ENCODE assay signal across 1 cellular context in genomic region chr4:78200949-78201348, GRCh38.
TF ChIP-seq lines count a peak whose summit lies in the region.

No MANE protein-coding gene starts in this region.

TF ChIP-seq in HepG2, 621 proteins besides CTCF, POLR2A, EP300 and RAD21 (continued from another document and continues in another):
- no peak for TF ChIP-seq ATF6 (CRISPR knock-in tag; conservative IDR thresholded peaks at IDR 0.05)
- no peak for TF ChIP-seq ZNF687 (CRISPR knock-in tag; IDR thresholded peaks at IDR 0.05)
- no peak for TF ChIP-seq CEBPB (IDR thresholded peaks at IDR 0.05; ENCODE audit: borderline replicate concordance, low read depth, low read length)
- peak; percentile 70 for TF ChIP-seq HDAC2 (CRISPR knock-in tag; IDR thresholded peaks at IDR 0.05)
- TF ChIP-seq, protein P1, sequence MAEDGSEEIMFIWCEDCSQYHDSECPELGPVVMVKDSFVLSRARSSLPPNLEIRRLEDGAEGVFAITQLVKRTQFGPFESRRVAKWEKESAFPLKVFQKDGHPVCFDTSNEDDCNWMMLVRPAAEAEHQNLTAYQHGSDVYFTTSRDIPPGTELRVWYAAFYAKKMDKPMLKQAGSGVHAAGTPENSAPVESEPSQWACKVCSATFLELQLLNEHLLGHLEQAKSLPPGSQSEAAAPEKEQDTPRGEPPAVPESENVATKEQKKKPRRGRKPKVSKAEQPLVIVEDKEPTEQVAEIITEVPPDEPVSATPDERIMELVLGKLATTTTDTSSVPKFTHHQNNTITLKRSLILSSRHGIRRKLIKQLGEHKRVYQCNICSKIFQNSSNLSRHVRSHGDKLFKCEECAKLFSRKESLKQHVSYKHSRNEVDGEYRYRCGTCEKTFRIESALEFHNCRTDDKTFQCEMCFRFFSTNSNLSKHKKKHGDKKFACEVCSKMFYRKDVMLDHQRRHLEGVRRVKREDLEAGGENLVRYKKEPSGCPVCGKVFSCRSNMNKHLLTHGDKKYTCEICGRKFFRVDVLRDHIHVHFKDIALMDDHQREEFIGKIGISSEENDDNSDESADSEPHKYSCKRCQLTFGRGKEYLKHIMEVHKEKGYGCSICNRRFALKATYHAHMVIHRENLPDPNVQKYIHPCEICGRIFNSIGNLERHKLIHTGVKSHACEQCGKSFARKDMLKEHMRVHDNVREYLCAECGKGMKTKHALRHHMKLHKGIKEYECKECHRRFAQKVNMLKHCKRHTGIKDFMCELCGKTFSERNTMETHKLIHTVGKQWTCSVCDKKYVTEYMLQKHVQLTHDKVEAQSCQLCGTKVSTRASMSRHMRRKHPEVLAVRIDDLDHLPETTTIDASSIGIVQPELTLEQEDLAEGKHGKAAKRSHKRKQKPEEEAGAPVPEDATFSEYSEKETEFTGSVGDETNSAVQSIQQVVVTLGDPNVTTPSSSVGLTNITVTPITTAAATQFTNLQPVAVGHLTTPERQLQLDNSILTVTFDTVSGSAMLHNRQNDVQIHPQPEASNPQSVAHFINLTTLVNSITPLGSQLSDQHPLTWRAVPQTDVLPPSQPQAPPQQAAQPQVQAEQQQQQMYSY (CRISPR knock-in tag; IDR thresholded peaks at IDR 0.05) = no peak
- TF ChIP-seq FOXA3 (CRISPR knock-in tag; IDR thresholded peaks at IDR 0.05) = peak; percentile 75
- 0 out of 2 replicates have a peak, but pooled peaks have one; percentile 34 for TF ChIP-seq MIXL1 (CRISPR knock-in tag; IDR thresholded peaks at IDR 0.05)
- no peak for TF ChIP-seq FOXP1 (IDR thresholded peaks at IDR 0.05)
- peak; percentile 77; the same call in 1 of the 2 replicates for TF ChIP-seq FOXP1 (CRISPR knock-in tag; IDR thresholded peaks at IDR 0.05)
- TF ChIP-seq HOXA5 (CRISPR knock-in tag; IDR thresholded peaks at IDR 0.05) = no peak
- peak; percentile 62 for TF ChIP-seq BCL6 (CRISPR knock-in tag; IDR thresholded peaks at IDR 0.05)
- no peak for TF ChIP-seq ZNF792 (CRISPR knock-in tag; IDR thresholded peaks at IDR 0.05)
- TF ChIP-seq BRD4 (CRISPR knock-in tag; IDR thresholded peaks at IDR 0.05) = no peak
- no peak for TF ChIP-seq ZNF180 (CRISPR knock-in tag; IDR thresholded peaks at IDR 0.05; ENCODE audit: borderline replicate concordance, low read depth)
- no peak for TF ChIP-seq CENPT (CRISPR knock-in tag; IDR thresholded peaks at IDR 0.05; ENCODE audit: low read depth)
- TF ChIP-seq ZNF503 (CRISPR knock-in tag; IDR thresholded peaks at IDR 0.05) = 0 out of 2 replicates have a peak, but pooled peaks have one; percentile 36
- no peak for TF ChIP-seq SNAI1 (CRISPR knock-in tag; IDR thresholded peaks at IDR 0.05; ENCODE audit: borderline replicate concordance)
- TF ChIP-seq ZMYM4 (CRISPR knock-in tag; IDR thresholded peaks at IDR 0.05) = peak; percentile 34; the same call in 1 of the 2 replicates
- TF ChIP-seq ZNF350 (CRISPR knock-in tag; IDR thresholded peaks at IDR 0.05; ENCODE audit: borderline replicate concordance, low read depth) = no peak
- TF ChIP-seq, protein P2, sequence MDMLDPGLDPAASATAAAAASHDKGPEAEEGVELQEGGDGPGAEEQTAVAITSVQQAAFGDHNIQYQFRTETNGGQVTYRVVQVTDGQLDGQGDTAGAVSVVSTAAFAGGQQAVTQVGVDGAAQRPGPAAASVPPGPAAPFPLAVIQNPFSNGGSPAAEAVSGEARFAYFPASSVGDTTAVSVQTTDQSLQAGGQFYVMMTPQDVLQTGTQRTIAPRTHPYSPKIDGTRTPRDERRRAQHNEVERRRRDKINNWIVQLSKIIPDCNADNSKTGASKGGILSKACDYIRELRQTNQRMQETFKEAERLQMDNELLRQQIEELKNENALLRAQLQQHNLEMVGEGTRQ (IDR thresholded peaks at IDR 0.05; ENCODE audit: low read depth, low read length) = no peak
- TF ChIP-seq, protein P2 (CRISPR knock-in tag; IDR thresholded peaks at IDR 0.05; ENCODE audit: borderline replicate concordance) = no peak
- TF ChIP-seq ZFP1 (CRISPR knock-in tag; IDR thresholded peaks at IDR 0.05) = no peak
- TF ChIP-seq, protein P3, sequence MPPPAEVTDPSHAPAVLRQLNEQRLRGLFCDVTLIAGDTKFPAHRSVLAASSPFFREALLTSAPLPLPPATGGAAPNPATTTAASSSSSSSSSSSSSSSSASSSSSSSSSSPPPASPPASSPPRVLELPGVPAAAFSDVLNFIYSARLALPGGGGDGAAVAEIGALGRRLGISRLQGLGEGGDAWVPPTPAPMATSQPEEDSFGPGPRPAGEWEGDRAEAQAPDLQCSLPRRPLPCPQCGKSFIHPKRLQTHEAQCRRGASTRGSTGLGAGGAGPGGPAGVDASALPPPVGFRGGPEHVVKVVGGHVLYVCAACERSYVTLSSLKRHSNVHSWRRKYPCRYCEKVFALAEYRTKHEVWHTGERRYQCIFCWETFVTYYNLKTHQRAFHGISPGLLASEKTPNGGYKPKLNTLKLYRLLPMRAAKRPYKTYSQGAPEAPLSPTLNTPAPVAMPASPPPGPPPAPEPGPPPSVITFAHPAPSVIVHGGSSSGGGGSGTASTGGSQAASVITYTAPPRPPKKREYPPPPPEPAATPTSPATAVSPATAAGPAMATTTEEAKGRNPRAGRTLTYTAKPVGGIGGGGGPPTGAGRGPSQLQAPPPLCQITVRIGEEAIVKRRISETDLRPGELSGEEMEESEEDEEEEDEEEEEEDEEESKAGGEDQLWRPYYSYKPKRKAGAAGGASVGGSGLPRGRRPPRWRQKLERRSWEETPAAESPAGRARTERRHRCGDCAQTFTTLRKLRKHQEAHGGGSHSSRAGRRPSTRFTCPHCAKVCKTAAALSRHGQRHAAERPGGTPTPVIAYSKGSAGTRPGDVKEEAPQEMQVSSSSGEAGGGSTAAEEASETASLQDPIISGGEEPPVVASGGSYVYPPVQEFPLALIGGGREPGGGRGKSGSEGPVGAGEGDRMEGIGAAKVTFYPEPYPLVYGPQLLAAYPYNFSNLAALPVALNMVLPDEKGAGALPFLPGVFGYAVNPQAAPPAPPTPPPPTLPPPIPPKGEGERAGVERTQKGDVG (CRISPR knock-in tag; IDR thresholded peaks at IDR 0.05; ENCODE audit: borderline replicate concordance) = no peak
- no peak for TF ChIP-seq ZNF235 (CRISPR knock-in tag; IDR thresholded peaks at IDR 0.05; ENCODE audit: borderline replicate concordance)
- TF ChIP-seq HOXD1 (CRISPR knock-in tag; IDR thresholded peaks at IDR 0.05) = no peak
- TF ChIP-seq, protein P4, sequence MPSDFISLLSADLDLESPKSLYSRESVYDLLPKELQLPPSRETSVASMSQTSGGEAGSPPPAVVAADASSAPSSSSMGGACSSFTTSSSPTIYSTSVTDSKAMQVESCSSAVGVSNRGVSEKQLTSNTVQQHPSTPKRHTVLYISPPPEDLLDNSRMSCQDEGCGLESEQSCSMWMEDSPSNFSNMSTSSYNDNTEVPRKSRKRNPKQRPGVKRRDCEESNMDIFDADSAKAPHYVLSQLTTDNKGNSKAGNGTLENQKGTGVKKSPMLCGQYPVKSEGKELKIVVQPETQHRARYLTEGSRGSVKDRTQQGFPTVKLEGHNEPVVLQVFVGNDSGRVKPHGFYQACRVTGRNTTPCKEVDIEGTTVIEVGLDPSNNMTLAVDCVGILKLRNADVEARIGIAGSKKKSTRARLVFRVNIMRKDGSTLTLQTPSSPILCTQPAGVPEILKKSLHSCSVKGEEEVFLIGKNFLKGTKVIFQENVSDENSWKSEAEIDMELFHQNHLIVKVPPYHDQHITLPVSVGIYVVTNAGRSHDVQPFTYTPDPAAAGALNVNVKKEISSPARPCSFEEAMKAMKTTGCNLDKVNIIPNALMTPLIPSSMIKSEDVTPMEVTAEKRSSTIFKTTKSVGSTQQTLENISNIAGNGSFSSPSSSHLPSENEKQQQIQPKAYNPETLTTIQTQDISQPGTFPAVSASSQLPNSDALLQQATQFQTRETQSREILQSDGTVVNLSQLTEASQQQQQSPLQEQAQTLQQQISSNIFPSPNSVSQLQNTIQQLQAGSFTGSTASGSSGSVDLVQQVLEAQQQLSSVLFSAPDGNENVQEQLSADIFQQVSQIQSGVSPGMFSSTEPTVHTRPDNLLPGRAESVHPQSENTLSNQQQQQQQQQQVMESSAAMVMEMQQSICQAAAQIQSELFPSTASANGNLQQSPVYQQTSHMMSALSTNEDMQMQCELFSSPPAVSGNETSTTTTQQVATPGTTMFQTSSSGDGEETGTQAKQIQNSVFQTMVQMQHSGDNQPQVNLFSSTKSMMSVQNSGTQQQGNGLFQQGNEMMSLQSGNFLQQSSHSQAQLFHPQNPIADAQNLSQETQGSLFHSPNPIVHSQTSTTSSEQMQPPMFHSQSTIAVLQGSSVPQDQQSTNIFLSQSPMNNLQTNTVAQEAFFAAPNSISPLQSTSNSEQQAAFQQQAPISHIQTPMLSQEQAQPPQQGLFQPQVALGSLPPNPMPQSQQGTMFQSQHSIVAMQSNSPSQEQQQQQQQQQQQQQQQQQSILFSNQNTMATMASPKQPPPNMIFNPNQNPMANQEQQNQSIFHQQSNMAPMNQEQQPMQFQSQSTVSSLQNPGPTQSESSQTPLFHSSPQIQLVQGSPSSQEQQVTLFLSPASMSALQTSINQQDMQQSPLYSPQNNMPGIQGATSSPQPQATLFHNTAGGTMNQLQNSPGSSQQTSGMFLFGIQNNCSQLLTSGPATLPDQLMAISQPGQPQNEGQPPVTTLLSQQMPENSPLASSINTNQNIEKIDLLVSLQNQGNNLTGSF (CRISPR knock-in tag; IDR thresholded peaks at IDR 0.05) = no peak
- no peak for TF ChIP-seq RNF2 (conservative IDR thresholded peaks at IDR 0.05; ENCODE audit: low read depth)
- peak; percentile 79 for TF ChIP-seq TCF7 (IDR thresholded peaks at IDR 0.05; ENCODE audit: low read depth)
- no peak for TF ChIP-seq JARID2 (CRISPR knock-in tag; IDR thresholded peaks at IDR 0.05; ENCODE audit: insufficient replicate concordance)
- TF ChIP-seq SOX13 (IDR thresholded peaks at IDR 0.05) = peak; percentile 32; the same call in 1 of the 2 replicates
- TF ChIP-seq SOX13 (CRISPR knock-in tag; conservative IDR thresholded peaks at IDR 0.05 in 1 of 2, IDR thresholded peaks at IDR 0.05 in 1 of 2) = peak in 1 of 2 experiments; percentile 89; a peak in 2 of 4 replicates
